In the genomic region with DNA sequence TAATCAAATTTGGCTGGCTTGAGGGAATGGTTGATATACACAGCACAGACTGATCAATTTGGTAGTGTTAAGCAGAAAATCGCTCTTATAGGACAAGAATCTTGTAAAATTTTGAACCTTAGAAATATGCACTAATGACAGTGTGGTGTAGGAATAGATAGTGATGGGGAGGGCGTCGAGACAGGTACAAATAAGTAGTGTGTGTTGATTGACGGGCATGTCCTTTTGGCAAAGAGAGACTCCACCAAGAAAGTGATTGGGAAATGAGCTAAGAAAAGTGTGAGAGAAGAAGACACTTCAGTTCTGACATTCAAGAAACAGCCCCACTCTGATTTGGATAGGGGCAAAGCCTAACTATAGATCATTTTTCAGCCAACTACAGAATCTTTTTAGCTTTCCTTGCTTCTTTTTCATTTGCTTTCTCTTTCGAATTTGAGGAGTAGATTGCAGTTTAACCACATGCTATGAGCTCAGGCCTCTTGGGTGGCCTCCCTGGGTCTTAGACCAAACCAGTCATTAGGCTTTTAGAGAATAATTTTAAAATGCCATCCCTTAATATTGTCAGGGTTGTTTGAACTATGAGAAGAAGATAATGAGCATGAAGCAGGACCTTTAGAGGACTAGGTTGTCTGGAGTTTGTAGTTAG, we compare ENCODE assay signal across 9 cellular contexts.
DNase-seq lines count a peak whose midpoint lies in the region; ATAC-seq and TF ChIP-seq lines count a peak whose summit lies in the region.
"Had no signal": no experiment of that assay in that cellular context is flagged by ENCODE, and none has a peak within 500 bp of the region (broad histone marks: within the 10 kb centered on the region; RNA-seq: fewer than 3 reads in every experiment).

No MANE protein-coding gene starts in this region.

- H3K4me3 Mint-ChIP-seq in CD4-positive, CD25-positive, alpha-beta regulatory T cell = peak overlapping the region in 1 of 4 donors; percentile 12

- peak overlapping the region in 2 of 3 donors; percentile 18 to 34 for H3K27ac Mint-ChIP-seq in CD4-positive, CD25-positive, alpha-beta regulatory T cell

- H3K4me3 ChIP-seq in CD4-positive, CD25-positive, alpha-beta regulatory T cell (ENCODE audit: low read depth, low read length) = no peak overlapping the region
- H3K4me3 ChIP-seq in right atrium auricular region = no peak overlapping the region

- no peaks in the 10 kb centered on the region for H3K36me3 ChIP-seq in CD4-positive, CD25-positive, alpha-beta regulatory T cell (ENCODE audit: control insufficient read depth, insufficient read depth, low read length)
- H3K36me3 ChIP-seq in right atrium auricular region = no peaks in the 10 kb centered on the region

- no peaks in the 10 kb centered on the region for H3K27me3 ChIP-seq in CD4-positive, CD25-positive, alpha-beta regulatory T cell (ENCODE audit: control insufficient read depth, insufficient read depth, low read length)
- no peaks in the 10 kb centered on the region for H3K27me3 ChIP-seq in right atrium auricular region

- H3K27ac ChIP-seq in CD4-positive, CD25-positive, alpha-beta regulatory T cell (ENCODE audit: insufficient read depth, low read length, poor library complexity, severe bottlenecking) = no peak overlapping the region
- H3K27ac ChIP-seq in right atrium auricular region = peak overlapping the region; percentile 19 to 61
- H3K27ac ChIP-seq in substantia nigra (ENCODE audit: low read depth, low read length, poor library complexity, severe bottlenecking) = no peak overlapping the region
- H3K27ac ChIP-seq: parathyroid adenoma had no signal

- H3K9me3 Mint-ChIP-seq in CD4-positive, CD25-positive, alpha-beta regulatory T cell = no peaks in the 10 kb centered on the region

- H3K4me1 ChIP-seq in CD4-positive, CD25-positive, alpha-beta regulatory T cell (ENCODE audit: control insufficient read depth, insufficient read depth, low read length, poor library complexity, severe bottlenecking) = peaks cover 8% of the 10 kb centered on the region
- H3K4me1 ChIP-seq in right atrium auricular region = peaks cover 0 to 25% of the 10 kb centered on the region in 2 donors
- H3K4me1 ChIP-seq: parathyroid adenoma had no signal

- H3K4me1 Mint-ChIP-seq in CD4-positive, CD25-positive, alpha-beta regulatory T cell = peaks cover 4 to 50% (median 23%) of the 10 kb centered on the region in 4 donors

- ATAC-seq in CD4-positive, CD25-positive, alpha-beta regulatory T cell (ENCODE audit: low read depth in 2 of 2) = no peak
- ATAC-seq in GM21423 (IDR thresholded peaks at IDR 0.05; ENCODE audit: unreplicated experiment) = peak; percentile 56

- no peaks in the 10 kb centered on the region for H3K9me3 ChIP-seq in CD4-positive, CD25-positive, alpha-beta regulatory T cell (ENCODE audit: control insufficient read depth in 2 of 2, low read length in 2 of 2)
- no peaks in the 10 kb centered on the region for H3K9me3 ChIP-seq in right atrium auricular region

- no peaks in the 10 kb centered on the region for H3K36me3 Mint-ChIP-seq in CD4-positive, CD25-positive, alpha-beta regulatory T cell

- H3K27me3 Mint-ChIP-seq in CD4-positive, CD25-positive, alpha-beta regulatory T cell = no peaks in the 10 kb centered on the region

- TF ChIP-seq CTCF in right atrium auricular region (IDR thresholded peaks at IDR 0.05) = no peak

- DNase-seq in CD4-positive, CD25-positive, alpha-beta regulatory T cell = peak in 1 of 3 donors; percentile 27
- peak; percentile 57 for DNase-seq in NCI-H69 (lab: John Stamatoyannopoulos, UW)
- DNase-seq in right atrium auricular region (ENCODE audit: low spot score) = no peak
- DNase-seq in T-helper 9 cell = no peak
- no peak for DNase-seq in substantia nigra (lab: John Stamatoyannopoulos, UW)
- DNase-seq in MV-4-11 (lab: John Stamatoyannopoulos, UW) = no peak
- DNase-seq in A172 (ENCODE audit: low spot score) = no peak

Comparison
In these comparisons a context has a peak if more than half of its experiments do, and no peak if none do; other contexts are left out.
1. H3K27ac ChIP-seq: peak in right atrium auricular region (2 of 2); none in CD4-positive, CD25-positive, alpha-beta regulatory T cell (single experiment) and substantia nigra (single experiment).